ENCODE assay signal across 11 cellular contexts in genomic region chr1:53450225-53450624, GRCh38. TPM values are rescaled to one million over a fixed set of nuclear protein-coding genes. Genes with fewer than 3 reads are reported as not detected.
DNase-seq lines count a peak whose midpoint lies in the region; ATAC-seq, FAIRE-seq and TF ChIP-seq lines count a peak whose summit lies in the region.
"Had no signal": no experiment of that assay in that cellular context is flagged by ENCODE, and none has a peak within 500 bp of the region (broad histone marks: within the 10 kb centered on the region; RNA-seq: fewer than 3 reads in every experiment).

No MANE protein-coding gene starts in this region.

- no peaks in the 10 kb centered on the region for H3K36me3 ChIP-seq in HepG2 (replicated peaks in 1 of 2; ENCODE audit: control insufficient read depth in 1 of 2, insufficient read depth in 2 of 2, low read length in 2 of 2)
- no peaks in the 10 kb centered on the region for H3K36me3 ChIP-seq in sigmoid colon
- H3K36me3 ChIP-seq in colonic mucosa, result no peaks in the 10 kb centered on the region

- no TSS peak for BruUV-seq in HepG2 (replicated peaks; lab: Mats Ljungman, UMichigan)

- TF ChIP-seq EP300 in HepG2 (IDR thresholded peaks at IDR 0.05; ENCODE audit: low read depth in 2 of 2, low read length in 2 of 2), result no peak
- no peak for TF ChIP-seq EP300 in HepG2 (CRISPR knock-in tag; IDR thresholded peaks at IDR 0.05; ENCODE audit: borderline replicate concordance)
- no peak for TF ChIP-seq EP300 in sigmoid colon (IDR thresholded peaks at IDR 0.05)

- no peak overlapping the region for H2AFZ ChIP-seq in HepG2 (ENCODE audit: low read length)

- no peaks in the 10 kb centered on the region for H3K4me1 ChIP-seq in HepG2 (ENCODE audit: insufficient read depth, low read length)
- peaks cover 0 to 11% (median 4%) of the 10 kb centered on the region in 4 donors for H3K4me1 ChIP-seq in sigmoid colon
- H3K4me1 ChIP-seq in colonic mucosa, result no peaks in the 10 kb centered on the region

- no peak overlapping the region for H3K4me2 ChIP-seq in HepG2 (ENCODE audit: low read depth, low read length)

- POLR2A ChIA-PET in HepG2 (lab: Yijun Ruan, JAX), result no interaction called here

- no peaks in the 10 kb centered on the region for H3K79me2 ChIP-seq in HepG2 (ENCODE audit: insufficient read depth, low read length)

- no peaks in the 10 kb centered on the region for H4K20me1 ChIP-seq in HepG2 (ENCODE audit: insufficient read depth, low read length)

- intact Hi-C loops in HepG2 (cut with micrococcal nuclease; ENCODE audit: unreplicated experiment), result no loop called here
- intact Hi-C loops in sigmoid colon (cut with DNase I), result no loop called here
- intact Hi-C loops in colonic mucosa (cut with DNase I), result no loop called here

- H3K9me3 ChIP-seq in HepG2 (ENCODE audit: low read length) (no peaks in the 10 kb centered on the region), sigmoid colon (no peaks in the 10 kb centered on the region), colonic mucosa (no peaks in the 10 kb centered on the region)

- no peak overlapping the region for H3K4me3 ChIP-seq in HL-60 (replicated peaks; ENCODE audit: insufficient read depth, low read length)
- no peak overlapping the region for H3K4me3 ChIP-seq in WI38 (ENCODE audit: low read depth, low read length)
- H3K4me3 ChIP-seq in HepG2 (replicated peaks in 1 of 3; ENCODE audit: insufficient read depth in 1 of 3, low read depth in 2 of 3, low read length in 3 of 3), result no peak overlapping the region
- no peak overlapping the region for H3K4me3 ChIP-seq in sigmoid colon
- H3K4me3 ChIP-seq in colonic mucosa, result no peak overlapping the region
- H3K4me3 ChIP-seq: lung had no signal

- peak; percentile 39 for TF ChIP-seq CTCF in HL-60 (IDR thresholded peaks at IDR 0.05; ENCODE audit: insufficient read depth, low read length)
- peak; percentile 31; the same call in 1 of the 2 replicates for TF ChIP-seq CTCF in WI38 (IDR thresholded peaks at IDR 0.05; ENCODE audit: low read depth, low read length)
- peak; percentile 41 for TF ChIP-seq CTCF in HepG2 (CRISPR knock-in tag; IDR thresholded peaks at IDR 0.05)
- no peak for TF ChIP-seq CTCF in sigmoid colon (IDR thresholded peaks at IDR 0.05)
- TF ChIP-seq CTCF in colonic mucosa (IDR thresholded peaks at IDR 0.05), result no peak

- H3K27me3 ChIP-seq in HL-60 (ENCODE audit: insufficient read depth, poor library complexity, severe bottlenecking) (peaks cover 13% of the 10 kb centered on the region), HepG2 (ENCODE audit: control insufficient read depth in 1 of 2, insufficient read depth in 2 of 2, low read length in 2 of 2) (peaks cover 0 to 8% of the 10 kb centered on the region in 2 experiments; a peak in 1 of 5 replicates), sigmoid colon (no peaks in the 10 kb centered on the region), colonic mucosa (no peaks in the 10 kb centered on the region)

- DNase-seq in HL-60 (ENCODE audit: low read depth in 1 of 2, low spot score in 1 of 2) (no peak), HepG2 (ENCODE audit: low spot score) (no peak), midbrain (lab: John Stamatoyannopoulos, UW) (no peak), sigmoid colon (no peak), colonic mucosa (no peak)
- DNase-seq: activated CD4-positive, CD25-positive, alpha-beta regulatory T cell; NCI-H69 had no signal

- no peak overlapping the region for H3K9ac ChIP-seq in HepG2 (ENCODE audit: insufficient read depth, low read depth, low read length)
- H3K9ac ChIP-seq in colonic mucosa (ENCODE audit: low read depth in 2 of 2, low read length in 2 of 2), result no peak overlapping the region

- H3K27ac ChIP-seq in HL-60 (replicated peaks), result no peak overlapping the region
- no peak overlapping the region for H3K27ac ChIP-seq in HepG2 (ENCODE audit: extremely low read length, insufficient read depth, low read length)
- no peak overlapping the region for H3K27ac ChIP-seq in sigmoid colon
- H3K27ac ChIP-seq in colonic mucosa, result no peak overlapping the region

- WGBS in HepG2 (ENCODE audit: low lambda C conversion rate), result 0% methylated on average over 2 of the region's 2 CpGs
- WGBS in sigmoid colon, 2 donors, result 38 to 39% methylated on average over 2 of the region's 2 CpGs

- no peak for TF ChIP-seq POLR2A in HepG2 (IDR thresholded peaks at IDR 0.05; ENCODE audit: insufficient read depth in 1 of 2, low read depth in 2 of 2, low read length in 2 of 2)
- no peak for TF ChIP-seq POLR2A in sigmoid colon (IDR thresholded peaks at IDR 0.05)

- no peak for TF ChIP-seq RAD21 in HepG2 (CRISPR knock-in tag; IDR thresholded peaks at IDR 0.05)

- CTCF ChIA-PET in HepG2 (lab: Yijun Ruan, JAX; ENCODE audit: low intra/inter-chr PET ratio, low total read pairs), result no interaction called here

- ATAC-seq in HepG2 (no peak), HG03196 (IDR thresholded peaks at IDR 0.05; ENCODE audit: unreplicated experiment) (no peak)

- FAIRE-seq in G401.6 (lab: Jason Lieb, UNC), result peak; percentile 39
- no peak for FAIRE-seq in HepG2 (lab: Jason Lieb, UNC)

- in situ Hi-C loops in HepG2 (cut with HindIII; ENCODE audit: extremely low pct_ligation_motif_present, low pct_unique_long_range_greater_than_20kb), result no loop called here

TF ChIP-seq in HepG2, 621 proteins besides CTCF, POLR2A, EP300 and RAD21:
- TF ChIP-seq STAT5B (CRISPR knock-in tag; IDR thresholded peaks at IDR 0.05) (no peak), CHD4 (IDR thresholded peaks at IDR 0.05; ENCODE audit: borderline replicate concordance, low read length) (no peak)

RNA-seq across cellular contexts. Expression of gene DMRTB1, which starts 9.0 kb away (rescaled TPM):
- total RNA-seq in HepG2 (2016; rRNA removed; fragmentation: Illumina TruSeq; extraction: Trizol), result not detected in 2 replicates
- not detected in 2 replicates for total RNA-seq in HepG2 (2016; cell fraction: cytosol; rRNA removed; fragmentation: Illumina TruSeq; extraction: Trizol; ENCODE audit: low read depth)
- total RNA-seq in HepG2 (2016; cell fraction: insoluble cytoplasmic fraction; rRNA removed; fragmentation: Illumina TruSeq; extraction: Trizol), result not detected in 2 replicates
- not detected in 2 replicates for total RNA-seq in HepG2 (2016; cell fraction: membrane; rRNA removed; fragmentation: Illumina TruSeq; extraction: Trizol)
- not detected in 2 replicates for total RNA-seq in HepG2 (2016; cell fraction: nucleus; rRNA removed; fragmentation: Illumina TruSeq; extraction: Trizol)
- not detected in 2 replicates for polyA plus RNA-seq in HepG2 (2011; rRNA removed)
- not detected in 2 replicates for polyA plus RNA-seq in HepG2 (2011; cell fraction: cytosol; rRNA removed)
- polyA plus RNA-seq in HepG2 (2011; cell fraction: nucleus; rRNA removed), result not detected in 2 replicates
- not detected in 2 replicates for polyA plus RNA-seq in HepG2 (2012)
- polyA plus RNA-seq in HepG2 (2016; cell fraction: cytosol; fragmentation: Illumina TruSeq; extraction: Trizol; ENCODE audit: low read depth), result not detected in 2 replicates
- polyA plus RNA-seq in HepG2 (2016; cell fraction: insoluble cytoplasmic fraction; fragmentation: Illumina TruSeq; extraction: Trizol; ENCODE audit: low read depth), result not detected in 2 replicates
- polyA plus RNA-seq in HepG2 (2016; cell fraction: membrane; fragmentation: Illumina TruSeq; extraction: Trizol; ENCODE audit: low read depth), result not detected in 2 replicates
- not detected in 2 replicates for polyA plus RNA-seq in HepG2 (2016; cell fraction: nucleus; fragmentation: Illumina TruSeq; extraction: Trizol; ENCODE audit: insufficient read depth, low read depth)
- not detected in 2 replicates for polyA minus RNA-seq in HepG2 (2011; rRNA and poly(A)+ RNA removed; ENCODE audit: low replicate concordance)
- not detected in 2 replicates for polyA minus RNA-seq in HepG2 (2011; cell fraction: cytosol; rRNA and poly(A)+ RNA removed)
- not detected in 2 replicates for polyA minus RNA-seq in HepG2 (2011; cell fraction: nucleus; rRNA and poly(A)+ RNA removed)
- not detected for total RNA-seq in sigmoid colon
- not detected for polyA plus RNA-seq in sigmoid colon
- not detected for total RNA-seq in colonic mucosa
- total RNA-seq: lung had no signal
- polyA plus RNA-seq: lung had no signal

Comparison
In these comparisons a context has a peak if more than half of its experiments do, and no peak if none do; other contexts are left out.
1. CTCF ChIP-seq: peak in HL-60 (single experiment), WI38 (single experiment) and HepG2 (single experiment); none in sigmoid colon (0 of 4) and colonic mucosa (single experiment).